ENCODE assay signal across 19 cellular contexts in genomic region chr15:100650685-100651084, GRCh38. TPM values are rescaled to one million over a fixed set of nuclear protein-coding genes. Genes with fewer than 3 reads are reported as not detected.
DNase-seq lines count a peak whose midpoint lies in the region; FAIRE-seq and TF ChIP-seq lines count a peak whose summit lies in the region.
"Had no signal": no experiment of that assay in that cellular context is flagged by ENCODE, and none has a peak within 500 bp of the region (broad histone marks: within the 10 kb centered on the region; RNA-seq: fewer than 3 reads in every experiment).

No MANE protein-coding gene starts in this region.

- H3K36me3 ChIP-seq in Loucy (ENCODE audit: insufficient read depth, low read length) (peaks cover 5% of the 10 kb centered on the region; the same call in 1 of the 2 replicates), H1 (ENCODE audit: control insufficient read depth in 2 of 4, insufficient read depth in 4 of 4, low read length in 3 of 4) (no peaks in the 10 kb centered on the region), neural progenitor cell (no peaks in the 10 kb centered on the region), prostate gland (no peaks in the 10 kb centered on the region)

- no peak overlapping the region for H3K14ac ChIP-seq in H1 (ENCODE audit: insufficient read length)

- TF ChIP-seq CTCF in Loucy (conservative IDR thresholded peaks at IDR 0.05; ENCODE audit: low read length) (peak; percentile 43), H1 (IDR thresholded peaks at IDR 0.05; ENCODE audit: control extremely low read depth in 1 of 3, insufficient read depth in 1 of 3, low read depth in 1 of 3, low read length in 3 of 3) (peak in 2 of 3 experiments; percentile 18 to 38; a peak in 2 of 4 replicates), neural progenitor cell (IDR thresholded peaks at IDR 0.05) (peak; percentile 26), prostate gland (IDR thresholded peaks at IDR 0.05) (peak in 2 of 4 experiments; percentile 11 to 24)

- H3K4me3 Mint-ChIP-seq in neural progenitor cell: no peak overlapping the region
- H3K4me3 Mint-ChIP-seq: activated CD4-positive, alpha-beta T cell treated with anti-CD3 and anti-CD28 coated beads, Interleukin-2, amount 10 ng/mL, durations not matched to agents 24 days and 14 days; activated naive CD4-positive, alpha-beta T cell treated with anti-CD3 and anti-CD28 coated beads, Interleukin-2, amount 50 U/mL, for 24 hours; CD8-positive, alpha-beta memory T cell; natural killer cell; stimulated activated naive CD8-positive, alpha-beta T cell treated with anti-CD3 and anti-CD28 coated beads, Interleukin-15, Interleukin-2, amounts not matched to agents 100 ng/mL and 50 ng/mL, for 24 hours had no signal

- TF ChIP-seq EP300 in H1 (IDR thresholded peaks at IDR 0.05; ENCODE audit: borderline replicate concordance in 1 of 2, low read depth in 2 of 2, low read length in 2 of 2): no peak

- no peak overlapping the region for H3K18ac ChIP-seq in H1 (ENCODE audit: extremely low read depth, low read length)

- H3K4me1 ChIP-seq in Loucy (ENCODE audit: insufficient read depth, low read length, poor library complexity, severe bottlenecking) (no peaks in the 10 kb centered on the region), H1 (replicated peaks in 1 of 4; ENCODE audit: control insufficient read depth in 3 of 4, insufficient read depth in 4 of 4, low read length in 3 of 4) (peaks cover 0 to 3% (median 1%) of the 10 kb centered on the region in 4 experiments; a peak in 1 of 7 replicates), neural progenitor cell (peaks cover 5% of the 10 kb centered on the region), prostate gland (replicated peaks) (no peaks in the 10 kb centered on the region)

- no peak overlapping the region for H4K8ac ChIP-seq in H1 (ENCODE audit: extremely low read depth, insufficient read depth, low read length)

- no peaks in the 10 kb centered on the region for H3K9me2 ChIP-seq in Loucy (replicated peaks; ENCODE audit: low read depth, low read length)

- no peak overlapping the region for H3K27ac Mint-ChIP-seq in neural progenitor cell
- H3K27ac Mint-ChIP-seq: activated CD4-positive, alpha-beta T cell treated with anti-CD3 and anti-CD28 coated beads, Interleukin-2, amount 10 ng/mL, durations not matched to agents 24 days and 14 days; activated naive CD4-positive, alpha-beta T cell treated with anti-CD3 and anti-CD28 coated beads, Interleukin-2, amount 50 U/mL, for 24 hours; stimulated activated naive CD8-positive, alpha-beta T cell treated with anti-CD3 and anti-CD28 coated beads, Interleukin-15, Interleukin-2, amounts not matched to agents 100 ng/mL and 50 ng/mL, for 24 hours had no signal

- H3K23me2 ChIP-seq in H1 (ENCODE audit: low read depth, low read length): no peaks in the 10 kb centered on the region

- no peak for TF ChIP-seq POLR2A in H1 (IDR thresholded peaks at IDR 0.05; ENCODE audit: control extremely low read depth in 1 of 2, low read depth in 2 of 2, low read length in 2 of 2)
- no peak for TF ChIP-seq POLR2A in prostate gland (IDR thresholded peaks at IDR 0.05)

- peaks cover 15% of the 10 kb centered on the region for H3K4me1 Mint-ChIP-seq in neural progenitor cell
- H3K4me1 Mint-ChIP-seq: activated CD4-positive, alpha-beta T cell treated with anti-CD3 and anti-CD28 coated beads, Interleukin-2, amount 10 ng/mL, durations not matched to agents 24 days and 14 days had no signal

- H2BK20ac ChIP-seq in H1 (ENCODE audit: low read length): no peak overlapping the region

- no peak overlapping the region for H2BK5ac ChIP-seq in H1 (ENCODE audit: low read depth, low read length)

- H3K56ac ChIP-seq in H1 (replicated peaks; ENCODE audit: insufficient read length, low read depth, low read length): no peak overlapping the region

- H3K9me3 ChIP-seq in Loucy (ENCODE audit: insufficient read depth, low read depth, low read length): no peaks in the 10 kb centered on the region
- H3K9me3 ChIP-seq in H1 (ENCODE audit: insufficient read depth in 2 of 2, low read depth in 1 of 2, low read length in 1 of 2): no peaks in the 10 kb centered on the region
- H3K9me3 ChIP-seq in neural progenitor cell (ENCODE audit: low read depth): no peaks in the 10 kb centered on the region
- no peaks in the 10 kb centered on the region for H3K9me3 ChIP-seq in prostate gland

- H4K20me1 ChIP-seq in Loucy (ENCODE audit: insufficient read depth, low read length, poor library complexity, severe bottlenecking) (no peaks in the 10 kb centered on the region), H1 (replicated peaks in 1 of 2; ENCODE audit: control insufficient read depth in 1 of 2, insufficient read depth in 2 of 2, low read length in 2 of 2) (no peaks in the 10 kb centered on the region), neural progenitor cell (ENCODE audit: low read depth) (no peaks in the 10 kb centered on the region)

- CTCF ChIA-PET in H1 (lab: Charles Lee; ENCODE audit: partially characterized antibody): interaction anchor here (0.6 to 3.8 kb wide), 19 partner anchors 8 to 502 kb away, joined by 3 to 23 read pairs (median 4); no protein-coding TSS in a partner anchor

- H3K9ac ChIP-seq in Loucy (ENCODE audit: low read depth, low read length, poor library complexity, severe bottlenecking): no peak overlapping the region
- no peak overlapping the region for H3K9ac ChIP-seq in H1 (replicated peaks in 1 of 4; ENCODE audit: extremely low read depth in 1 of 4, low read depth in 3 of 4, low read length in 3 of 4)
- no peak overlapping the region for H3K9ac ChIP-seq in neural progenitor cell

- H3K9me3 Mint-ChIP-seq in neural progenitor cell: no peaks in the 10 kb centered on the region
- H3K9me3 Mint-ChIP-seq: activated CD4-positive, alpha-beta T cell treated with anti-CD3 and anti-CD28 coated beads, Interleukin-2, amount 10 ng/mL, durations not matched to agents 24 days and 14 days; activated naive CD4-positive, alpha-beta T cell treated with anti-CD3 and anti-CD28 coated beads, Interleukin-2, amount 50 U/mL, for 24 hours; CD8-positive, alpha-beta memory T cell; natural killer cell; stimulated activated naive CD8-positive, alpha-beta T cell treated with anti-CD3 and anti-CD28 coated beads, Interleukin-15, Interleukin-2, amounts not matched to agents 100 ng/mL and 50 ng/mL, for 24 hours had no signal

- H3K27ac ChIP-seq in H1 (ENCODE audit: low read depth, low read length) (no peak overlapping the region), neural progenitor cell (no peak overlapping the region), prostate gland (no peak overlapping the region)

- POLR2A ChIA-PET in H1 (lab: Charles Lee; ENCODE audit: partially characterized antibody): interaction anchor here (0.6 kb wide), 1 partner anchor 37 kb away, joined by 3 read pairs; no protein-coding TSS in a partner anchor

- peaks cover 2% of the 10 kb centered on the region for H3K36me3 Mint-ChIP-seq in neural progenitor cell
- H3K36me3 Mint-ChIP-seq: activated naive CD4-positive, alpha-beta T cell treated with anti-CD3 and anti-CD28 coated beads, Interleukin-2, amount 50 U/mL, for 24 hours; natural killer cell had no signal

- H3K79me1 ChIP-seq in H1 (ENCODE audit: low read depth, low read length): no peaks in the 10 kb centered on the region; the same call in 1 of the 2 replicates

- H2BK15ac ChIP-seq in H1 (ENCODE audit: low read length): no peak overlapping the region

- no peak overlapping the region for H4K5ac ChIP-seq in H1 (ENCODE audit: insufficient read length, low read depth, low read length)

- intact Hi-C loops in prostate gland (cut with DNase I): no loop called here

- no peaks in the 10 kb centered on the region for H3F3A ChIP-seq in Loucy (ENCODE audit: low read depth)
- no peaks in the 10 kb centered on the region for H3F3A ChIP-seq in neural progenitor cell (ENCODE audit: low read depth)

- no peak overlapping the region for H3K4ac ChIP-seq in H1 (replicated peaks; ENCODE audit: insufficient read length, low read depth, low read length)

- H3K4me3 ChIP-seq in Loucy (ENCODE audit: low read length, poor library complexity, severe bottlenecking) (no peak overlapping the region), H1 (ENCODE audit: extremely low read depth in 1 of 4, insufficient read depth in 2 of 4, low read depth in 3 of 4, low read length in 4 of 4) (no peak overlapping the region), neural progenitor cell (no peak overlapping the region), prostate gland (no peak overlapping the region)

- H3K23ac ChIP-seq in H1 (ENCODE audit: insufficient read length): no peak overlapping the region

- no peak overlapping the region for H4K91ac ChIP-seq in H1 (replicated peaks; ENCODE audit: insufficient read length, low read length)

- H3K79me2 ChIP-seq in Loucy (ENCODE audit: insufficient read depth, low read length) (no peaks in the 10 kb centered on the region; the same call in 1 of the 2 replicates), H1 (ENCODE audit: control insufficient read depth in 1 of 2, insufficient read depth in 2 of 2, low read length in 2 of 2) (no peaks in the 10 kb centered on the region), neural progenitor cell (ENCODE audit: low read depth) (no peaks in the 10 kb centered on the region)

- no peaks in the 10 kb centered on the region for H3K27me3 Mint-ChIP-seq in neural progenitor cell (ENCODE audit: insufficient read depth, low read depth)
- H3K27me3 Mint-ChIP-seq: activated CD4-positive, alpha-beta T cell treated with anti-CD3 and anti-CD28 coated beads, Interleukin-2, amount 10 ng/mL, durations not matched to agents 24 days and 14 days; activated naive CD4-positive, alpha-beta T cell treated with anti-CD3 and anti-CD28 coated beads, Interleukin-2, amount 50 U/mL, for 24 hours; CD8-positive, alpha-beta memory T cell; stimulated activated naive CD8-positive, alpha-beta T cell treated with anti-CD3 and anti-CD28 coated beads, Interleukin-15, Interleukin-2, amounts not matched to agents 100 ng/mL and 50 ng/mL, for 24 hours had no signal

- DNase-seq in NCI-H1105 treated with DMSO at 0.1 percent for 48 hours (lab: John Stamatoyannopoulos, UW) (peak; percentile 4), NCI-H1105 (lab: John Stamatoyannopoulos, UW) (no peak), H1 (ENCODE audit: low read depth in 1 of 2, low spot score in 2 of 2) (no peak), neural progenitor cell (ENCODE audit: low spot score) (no peak), Ammon's horn (ENCODE audit: low spot score) (no peak), prostate gland (ENCODE audit: low spot score) (no peak)
- no peak for DNase-seq in activated CD4-positive, alpha-beta T cell treated with anti-CD3 and anti-CD28 coated beads, Interleukin-2, amount 50 U/mL, for 48 hours
- DNase-seq: activated CD4-positive, alpha-beta T cell treated with anti-CD3 and anti-CD28 coated beads, Interleukin-2, amount 10 ng/mL, durations not matched to agents 24 days and 14 days; activated T-cell treated with anti-CD3 and anti-CD28 coated beads for 4 hours; CD8-positive, alpha-beta memory T cell; glutamatergic neuron; KBM-7; natural killer cell; NCI-H1417 treated with DMSO at 0.1 percent for 48 hours; NCI-H345 had no signal

- H2BK120ac ChIP-seq in H1 (replicated peaks; ENCODE audit: low read depth, low read length): no peak overlapping the region

- no peak overlapping the region for H2BK12ac ChIP-seq in H1 (ENCODE audit: low read depth, low read length)

- H3K27me3 ChIP-seq in Loucy (ENCODE audit: insufficient read depth, low read length, poor library complexity, severe bottlenecking) (no peaks in the 10 kb centered on the region), H1 (replicated peaks in 1 of 4; ENCODE audit: control insufficient read depth in 3 of 4, extremely low read depth in 1 of 4, insufficient read depth in 3 of 4, low read length in 3 of 4) (no peaks in the 10 kb centered on the region), neural progenitor cell (no peaks in the 10 kb centered on the region), prostate gland (replicated peaks; ENCODE audit: insufficient read depth) (no peaks in the 10 kb centered on the region)

- FAIRE-seq in H1 (lab: Jason Lieb, UNC): peak; percentile 69
- FAIRE-seq: A204.1 had no signal

- H2AFZ ChIP-seq in Loucy (ENCODE audit: low read length) (no peak overlapping the region), H1 (ENCODE audit: low read length) (no peak overlapping the region), neural progenitor cell (replicated peaks) (no peak overlapping the region)

- peak; percentile 29 to 41; a peak in 3 of 4 replicates for TF ChIP-seq RAD21 in H1 (IDR thresholded peaks at IDR 0.05 in 1 of 2, conservative IDR thresholded peaks at IDR 0.05 in 1 of 2; ENCODE audit: low read depth in 2 of 2, low read length in 2 of 2)

- H2AK5ac ChIP-seq in H1 (ENCODE audit: low read depth, low read length): no peak overlapping the region

- H3K4me2 ChIP-seq in Loucy (ENCODE audit: low read depth, low read length, poor library complexity, severe bottlenecking): no peak overlapping the region
- H3K4me2 ChIP-seq in H1 (ENCODE audit: insufficient read depth in 1 of 2, low read depth in 2 of 2, low read length in 2 of 2): no peak overlapping the region
- H3K4me2 ChIP-seq in neural progenitor cell: no peak overlapping the region

- WGBS in H1 (ENCODE audit: extremely low coverage in 1 of 2, insufficient coverage in 1 of 2, insufficient read length in 1 of 2, insufficient replicate concordance in 2 of 2, low coverage in 1 of 2, low lambda C conversion rate in 2 of 2, missing lambda C conversion rate in 1 of 2), 2 experiments: 65% methylated on average over 1 of the region's 1 CpG; no CpG with 5 or more reads in 1 of the 2 experiments
- 63% methylated on average over 1 of the region's 1 CpG for WGBS in prostate gland

RNA-seq across cellular contexts. Expression of gene ASB7, which starts 48.3 kb away (rescaled TPM):
- 9.7 and 12.8 TPM in 2 replicates for total RNA-seq in H1 (2021; fragmentation: NEBNext Ultra II Directional; extraction: Animal tissue kit (Norgen Biotek cat#: 25700))
- 5.0 and 5.2 TPM in 2 replicates for polyA plus RNA-seq in H1 (2011; rRNA removed)
- 6.0 TPM for polyA plus RNA-seq in H1 (2011; cell fraction: cytosol; rRNA removed)
- 6.9 TPM for polyA plus RNA-seq in H1 (2011; cell fraction: nucleus; rRNA removed)
- polyA plus RNA-seq in H1 (2012, experiment 1 of 2): 6.4 to 7.1 TPM (median 6.6 TPM) in 4 replicates
- 0.98 TPM for polyA plus RNA-seq in H1 (2012, experiment 2 of 2)
- polyA plus RNA-seq in H1 (2013, experiment 1 of 2): 4.2 TPM
- 4.5 TPM for polyA plus RNA-seq in H1 (2013, experiment 2 of 2)
- 19.9 and 21.3 TPM in 2 replicates for polyA minus RNA-seq in H1 (2011; rRNA and poly(A)+ RNA removed)
- polyA minus RNA-seq in H1 (2011; cell fraction: cytosol; rRNA and poly(A)+ RNA removed): 9.7 TPM
- 19.9 TPM for polyA minus RNA-seq in H1 (2011; cell fraction: nucleus; rRNA and poly(A)+ RNA removed)
- total RNA-seq in neural progenitor cell (ENCODE audit: low replicate concordance): 15.3 and 18.3 TPM in 2 replicates
- total RNA-seq in prostate gland: 10 to 100 TPM; 17.3 to 22.3 TPM

RNA-seq across cellular contexts. Expression of gene LINS1, which starts 48.7 kb away (rescaled TPM):
- 6.1 and 8.1 TPM in 2 replicates for total RNA-seq in H1 (2021; fragmentation: NEBNext Ultra II Directional; extraction: Animal tissue kit (Norgen Biotek cat#: 25700))
- 2.7 and 4.2 TPM in 2 replicates for polyA plus RNA-seq in H1 (2011; rRNA removed)
- 3.9 TPM for polyA plus RNA-seq in H1 (2011; cell fraction: cytosol; rRNA removed)
- 4.2 TPM for polyA plus RNA-seq in H1 (2011; cell fraction: nucleus; rRNA removed)
- 3.7 to 4.3 TPM (median 4.0 TPM) in 4 replicates for polyA plus RNA-seq in H1 (2012, experiment 1 of 2)
- polyA plus RNA-seq in H1 (2012, experiment 2 of 2): 0.51 TPM
- 4.9 TPM for polyA plus RNA-seq in H1 (2013, experiment 1 of 2)
- polyA plus RNA-seq in H1 (2013, experiment 2 of 2): 4.8 TPM
- polyA minus RNA-seq in H1 (2011; rRNA and poly(A)+ RNA removed): 7.6 and 20.0 TPM in 2 replicates
- 3.6 TPM for polyA minus RNA-seq in H1 (2011; cell fraction: cytosol; rRNA and poly(A)+ RNA removed)
- 6.0 TPM for polyA minus RNA-seq in H1 (2011; cell fraction: nucleus; rRNA and poly(A)+ RNA removed)
- total RNA-seq in neural progenitor cell (ENCODE audit: low replicate concordance) (15.1 and 18.7 TPM in 2 replicates), prostate gland (10 to 100 TPM; 15.5 to 32.3 TPM)
